In the genomic region with DNA sequence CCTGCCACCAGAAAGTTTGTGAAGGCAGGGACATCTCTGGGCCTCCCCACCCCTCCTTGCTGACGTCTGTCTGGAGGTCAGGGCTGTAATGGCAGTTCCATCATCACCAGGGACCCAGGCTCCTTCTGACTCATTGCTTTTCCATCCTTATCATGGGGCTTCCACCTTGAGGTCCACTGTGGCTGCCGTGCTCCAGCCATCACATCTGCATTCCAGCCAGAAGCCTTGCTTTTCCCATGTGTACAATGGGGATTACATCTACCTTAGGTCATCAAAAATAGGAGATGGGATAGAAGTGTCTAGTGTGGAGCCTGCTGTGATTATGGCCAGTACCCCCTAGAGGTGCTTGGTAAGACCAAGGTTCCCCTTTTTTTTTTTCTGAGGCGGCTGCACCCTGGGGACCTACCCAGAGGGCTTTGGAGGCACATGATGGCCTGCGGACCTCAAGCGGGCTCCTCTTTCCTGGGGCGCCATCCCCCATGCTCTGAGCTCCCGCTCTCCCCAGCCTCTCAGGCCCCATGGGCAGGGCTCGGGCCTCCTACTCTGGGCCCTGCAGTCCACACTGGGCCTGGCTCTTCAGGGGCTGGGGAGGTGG, we compare ENCODE assay signal across 19 cellular contexts.
"Had no signal": no experiment of that assay in that cellular context is flagged by ENCODE, and none has a peak within 500 bp of the region (broad histone marks: within the 10 kb centered on the region; RNA-seq: fewer than 3 reads in every experiment).

No MANE protein-coding gene starts in this region.

- H3K27ac ChIP-seq: Peyer's patch, SJSA1 had no signal

- DNase-seq: activated CD4-positive, alpha-beta T cell treated with anti-CD3 and anti-CD28 coated beads for 1 hour; activated CD4-positive, alpha-beta T cell treated with anti-CD3 and anti-CD28 coated beads, Interleukin-2, amount 10 ng/mL, durations not matched to agents 24 days and 14 days; activated CD4-positive, alpha-beta T cell treated with anti-CD3 and anti-CD28 coated beads, Interleukin-2, amount 50 U/mL, for 48 hours; activated CD8-positive, alpha-beta memory T cell treated with anti-CD3 and anti-CD28 coated beads, Interleukin-2, amount 10 ng/mL, durations not matched to agents 7 days and 5 days; activated effector memory CD4-positive, alpha-beta T cell treated with anti-CD3 and anti-CD28 coated beads, Interleukin-2, amount 50 U/mL, for 16 hours; activated naive CD4-positive, alpha-beta T cell treated with Interleukin-2 at 50 U/mL for 16 hours; activated T-cell treated with anti-CD3 and anti-CD28 coated beads, Interleukin-2, amount 50 U/mL, for 4 hours; cerebellar nuclear complex; MM.1S; NCI-H1105 treated with DMSO at 0.1 percent for 48 hours; NCI-H1436 treated with DMSO at 0.1 percent for 48 hours; NCI-H187 treated with DMSO at 0.1 percent for 48 hours; NCI-H2081 treated with DMSO at 0.1 percent for 48 hours; NCI-H446; NCI-H524; Peyer's patch had no signal

- ATAC-seq: activated CD8-positive, alpha-beta memory T cell treated with anti-CD3 and anti-CD28 coated beads, Interleukin-2, amount 10 ng/mL, durations not matched to agents 7 days and 5 days; activated naive CD4-positive, alpha-beta T cell treated with anti-CD3 and anti-CD28 coated beads, Interleukin-2, amount 50 U/mL, for 72 hours; activated T-cell treated with anti-CD3 and anti-CD28 coated beads, Interleukin-2, amount 50 U/mL, for 4 hours; SK-N-SH treated with all-trans-retinoic acid at 6 μM for 48 hours had no signal

- H3K27me3 ChIP-seq: Peyer's patch, SJSA1 had no signal

- H3K9me3 ChIP-seq: Peyer's patch, SJSA1 had no signal

- H3K4me3 ChIP-seq: Peyer's patch, SJSA1 had no signal

- H3K36me3 ChIP-seq: SJSA1 had no signal
